ENCODE assay signal across 8 cellular contexts in the genomic region with DNA sequence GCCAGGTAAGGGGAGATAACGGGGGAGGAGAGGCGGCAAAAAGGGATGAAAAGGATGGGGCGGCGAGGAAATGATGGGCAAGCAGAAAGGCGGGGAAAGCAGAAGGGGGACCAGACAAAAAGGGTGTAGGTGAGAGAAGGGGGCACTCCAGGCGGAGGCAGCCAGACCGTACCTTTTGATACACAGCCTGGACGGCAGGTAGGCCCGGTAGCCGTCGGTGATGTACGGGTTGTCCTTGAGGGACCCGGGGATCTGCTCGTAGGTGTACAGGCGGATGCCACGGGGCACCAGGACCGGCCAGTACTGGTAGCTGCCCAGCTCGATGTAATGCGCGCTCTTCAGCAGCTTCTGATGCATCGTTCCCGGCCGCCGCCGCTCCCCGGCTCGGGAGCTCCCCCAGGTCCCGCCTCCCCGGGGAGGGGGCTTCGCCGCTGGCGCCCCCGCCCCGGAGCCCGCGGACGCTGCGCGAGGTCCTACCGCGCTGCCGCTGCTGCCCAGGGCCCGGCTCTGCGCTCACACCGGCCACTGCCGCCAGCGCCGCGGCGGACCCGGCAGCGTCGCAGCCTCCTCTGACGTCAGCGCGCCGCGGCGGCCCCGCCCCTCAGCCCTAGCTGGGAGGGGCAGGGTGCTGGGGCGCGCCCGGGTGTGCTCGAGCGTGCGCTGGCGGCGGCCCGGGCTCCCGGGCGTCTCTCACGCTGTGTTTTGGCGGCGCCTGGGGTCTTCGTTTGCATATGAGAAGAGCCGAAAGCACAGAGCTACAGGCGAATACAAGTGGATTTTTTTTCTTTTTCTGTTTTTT. TPM values are rescaled to one million over a fixed set of nuclear protein-coding genes. Genes with fewer than 3 reads are reported as not detected.
A peak's percentile ranks its signal among the peaks of the same experiment; 100 is the strongest.
DNase-seq lines count a peak whose midpoint lies in the region; ATAC-seq and TF ChIP-seq lines count a peak whose summit lies in the region.

A gene with protein sequence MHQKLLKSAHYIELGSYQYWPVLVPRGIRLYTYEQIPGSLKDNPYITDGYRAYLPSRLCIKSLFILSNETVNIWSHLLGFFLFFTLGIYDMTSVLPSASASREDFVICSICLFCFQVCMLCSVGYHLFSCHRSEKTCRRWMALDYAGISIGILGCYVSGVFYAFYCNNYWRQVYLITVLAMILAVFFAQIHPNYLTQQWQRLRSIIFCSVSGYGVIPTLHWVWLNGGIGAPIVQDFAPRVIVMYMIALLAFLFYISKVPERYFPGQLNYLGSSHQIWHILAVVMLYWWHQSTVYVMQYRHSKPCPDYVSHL (minus strand): TSS at position 571 of the 799 bp plus-strand sequence. CDS start 214 bp downstream, at position 357.

- H3K4me1 ChIP-seq in BE2C = no peaks in the 10 kb centered on the region
- no peaks in the 10 kb centered on the region for H3K4me1 ChIP-seq in colonic mucosa

- DNase-seq in BE2C (peak; percentile 93), NCI-H460 (ENCODE audit: extremely low read depth, low read depth) (peak; percentile 72), colonic mucosa (peak; percentile 88), left kidney (ENCODE audit: low read depth, low spot score) (peak; percentile 95)
- DNase-seq in activated CD4-positive, alpha-beta T cell treated with anti-CD3 and anti-CD28 coated beads for 4 hours = peak; percentile 82 to 85
- peak; percentile 87 to 88 for DNase-seq in stimulated activated CD4-positive, alpha-beta T cell treated with anti-CD3 and anti-CD28 coated beads, Interleukin-2, amount 100 ng/mL, for 24 hours

- H3K9me3 ChIP-seq in BE2C = no peaks in the 10 kb centered on the region
- H3K9me3 ChIP-seq in colonic mucosa = no peaks in the 10 kb centered on the region

- H3K4me3 ChIP-seq in BE2C (ENCODE audit: low read depth, low read length) (peak within 1 kb of the TSS; percentile 88), colonic mucosa (peak within 1 kb of the TSS; percentile 84)

- no peak for TF ChIP-seq CTCF in BE2C (IDR thresholded peaks at IDR 0.05; ENCODE audit: low read depth, low read length)
- TF ChIP-seq CTCF in colonic mucosa (IDR thresholded peaks at IDR 0.05) = no peak

- peak; percentile 84 for TF ChIP-seq POLR2A in GM19099 (IDR thresholded peaks at IDR 0.05; ENCODE audit: extremely low read depth, insufficient read length, low read depth)

- H3K36me3 ChIP-seq in BE2C (no peaks in the 10 kb centered on the region), colonic mucosa (no peaks in the 10 kb centered on the region)

- peak; percentile 97 for ATAC-seq in HG03354 (IDR thresholded peaks at IDR 0.05; ENCODE audit: poor library complexity, severe bottlenecking, unreplicated experiment)

- H3K27me3 ChIP-seq in BE2C (no peaks in the 10 kb centered on the region), colonic mucosa (no peaks in the 10 kb centered on the region)

- peak within 1 kb of the TSS; percentile 51 for H3K27ac ChIP-seq in colonic mucosa

- intact Hi-C loops in colonic mucosa (cut with DNase I) = no loop called here

- peak within 1 kb of the TSS; percentile 82 to 93 for H3K9ac ChIP-seq in colonic mucosa (ENCODE audit: low read depth in 2 of 2, low read length in 2 of 2)

RNA-seq across cellular contexts. Expression of the gene that starts here (rescaled TPM):
- polyA plus RNA-seq in BE2C (2012; ENCODE audit: insufficient read depth, insufficient read length, low read depth) = 18.0 TPM
- 21.9 and 24.3 TPM in 2 replicates for total RNA-seq in NCI-H460 (2014; rRNA removed; shearing (Covaris generic))
- 13.6 and 45.3 TPM in 2 replicates for polyA plus RNA-seq in NCI-H460 (2014; cell fraction: nucleus; rRNA removed)
- total RNA-seq in colonic mucosa = 10 to 100 TPM; 13.1 to 16.4 TPM

Comparison
In these comparisons a context has a peak if more than half of its experiments do, and no peak if none do; other contexts are left out.
1. Peak in every context shown above with its lines: DNase-seq, ATAC-seq, H3K4me3 ChIP-seq and H3K27ac ChIP-seq.